ENCODE assay signal across 32 cellular contexts in the genomic region with DNA sequence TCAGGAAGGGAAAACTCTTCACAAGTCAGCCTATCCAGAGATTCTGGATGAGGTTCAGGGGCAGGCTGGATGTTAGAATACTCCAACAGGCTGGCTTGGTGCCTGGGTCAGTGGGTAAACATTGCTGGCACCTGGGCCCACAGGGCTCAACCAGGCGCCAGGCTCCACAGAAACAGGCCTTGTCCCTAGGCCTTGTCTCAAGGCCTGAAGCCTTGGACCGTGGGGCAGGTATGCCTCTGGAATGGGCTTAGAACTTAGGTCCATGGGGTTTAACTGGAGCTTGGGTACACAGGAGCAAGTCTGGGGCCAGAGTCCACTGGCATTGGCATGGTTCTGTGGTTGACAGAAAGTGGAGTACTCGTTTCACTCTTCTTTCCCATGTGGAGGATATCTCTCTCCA.
"Had no signal": no experiment of that assay in that cellular context is flagged by ENCODE, and none has a peak within 500 bp of the region (broad histone marks: within the 10 kb centered on the region; RNA-seq: fewer than 3 reads in every experiment).

No MANE protein-coding gene starts in this region.

- DNase-seq: activated CD4-positive, alpha-beta T cell treated with anti-CD3 and anti-CD28 coated beads, Interleukin-2, amount 10 ng/mL, durations not matched to agents 24 days and 14 days; activated CD4-positive, alpha-beta T cell treated with anti-CD3 and anti-CD28 coated beads, Interleukin-2, amount 50 U/mL, for 4 hours; activated CD8-positive, alpha-beta T cell treated with anti-CD3 and anti-CD28 coated beads, Interleukin-2, amount 10 ng/mL, durations not matched to agents 7 days and 5 days; activated gamma-delta T cell; activated naive CD4-positive, alpha-beta T cell treated with Interleukin-2 at 50 U/mL for 16 hours; activated naive CD8-positive, alpha-beta T cell treated with anti-CD3 and anti-CD28 coated beads, Interleukin-2, amount 10 ng/mL, durations not matched to agents 7 days and 5 days; activated T-cell treated with anti-CD3 and anti-CD28 coated beads, Interleukin-2, amount 50 U/mL, for 24 hours; adrenal gland; body of pancreas; Kasumi-1; KG1; MM.1S; MV-4-11; NCI-H1092; NCI-H1436 treated with DMSO at 0.1 percent for 48 hours; NCI-H1694 treated with DMSO at 0.1 percent for 48 hours; NCI-H2029; NCI-H345; NCI-H510A; NCI-H526; NCI-H774; SHP77; SJCRH30 had no signal

- H3K27me3 Mint-ChIP-seq: activated CD4-positive, alpha-beta T cell treated with anti-CD3 and anti-CD28 coated beads, Interleukin-2, amount 10 ng/mL, durations not matched to agents 24 days and 14 days; activated naive CD4-positive, alpha-beta T cell treated with anti-CD3 and anti-CD28 coated beads, Interleukin-2, amount 50 U/mL, for 24 hours; activated naive CD8-positive, alpha-beta T cell treated with anti-CD3 and anti-CD28 coated beads, Interleukin-2, amount 10 ng/mL, durations not matched to agents 7 days and 5 days; activated T-cell treated with anti-CD3 and anti-CD28 coated beads, Interleukin-2, amount 50 U/mL, for 24 hours had no signal

- H3K4me3 Mint-ChIP-seq: activated CD4-positive, alpha-beta T cell treated with anti-CD3 and anti-CD28 coated beads, Interleukin-2, amount 10 ng/mL, durations not matched to agents 24 days and 14 days; activated CD8-positive, alpha-beta T cell treated with anti-CD3 and anti-CD28 coated beads, Interleukin-2, amount 10 ng/mL, durations not matched to agents 7 days and 5 days; activated naive CD4-positive, alpha-beta T cell treated with anti-CD3 and anti-CD28 coated beads, Interleukin-2, amount 50 U/mL, for 24 hours; activated naive CD8-positive, alpha-beta T cell treated with anti-CD3 and anti-CD28 coated beads, Interleukin-2, amount 10 ng/mL, durations not matched to agents 7 days and 5 days; activated T-cell treated with anti-CD3 and anti-CD28 coated beads, Interleukin-2, amount 50 U/mL, for 24 hours; T-helper 1 cell treated with Interleukin-12 subunit alpha and Interleukin-12 subunit beta and Interleukin-4 antibody, amounts not matched to agents 30 μg/mL and 1 μg/mL, for 36 hours; T-helper 2 cell treated with Interferon-gamma antibody and Interleukin-4, amounts not matched to agents 5 μg/mL and 100 μg/mL, for 36 hours had no signal

- H3K4me3 ChIP-seq: adrenal gland, body of pancreas, breast epithelium, SJCRH30, SK-N-MC had no signal

- ATAC-seq: activated CD8-positive, alpha-beta T cell treated with anti-CD3 and anti-CD28 coated beads, Interleukin-2, amount 10 ng/mL, durations not matched to agents 7 days and 5 days; body of pancreas; Panc1 had no signal

- H3K36me3 Mint-ChIP-seq: activated naive CD4-positive, alpha-beta T cell treated with anti-CD3 and anti-CD28 coated beads, Interleukin-2, amount 50 U/mL, for 24 hours; activated naive CD8-positive, alpha-beta T cell treated with anti-CD3 and anti-CD28 coated beads, Interleukin-2, amount 10 ng/mL, durations not matched to agents 7 days and 5 days had no signal

- H3K9me3 Mint-ChIP-seq: activated CD4-positive, alpha-beta T cell treated with anti-CD3 and anti-CD28 coated beads, Interleukin-2, amount 10 ng/mL, durations not matched to agents 24 days and 14 days; activated naive CD4-positive, alpha-beta T cell treated with anti-CD3 and anti-CD28 coated beads, Interleukin-2, amount 50 U/mL, for 24 hours had no signal

- H3K27ac Mint-ChIP-seq: activated CD4-positive, alpha-beta T cell treated with anti-CD3 and anti-CD28 coated beads, Interleukin-2, amount 10 ng/mL, durations not matched to agents 24 days and 14 days; activated CD8-positive, alpha-beta T cell treated with anti-CD3 and anti-CD28 coated beads, Interleukin-2, amount 10 ng/mL, durations not matched to agents 7 days and 5 days; activated naive CD4-positive, alpha-beta T cell treated with anti-CD3 and anti-CD28 coated beads, Interleukin-2, amount 50 U/mL, for 24 hours; activated naive CD8-positive, alpha-beta T cell treated with anti-CD3 and anti-CD28 coated beads, Interleukin-2, amount 10 ng/mL, durations not matched to agents 7 days and 5 days; activated T-cell treated with anti-CD3 and anti-CD28 coated beads, Interleukin-2, amount 50 U/mL, for 24 hours; activated T-helper 2 cell treated with anti-CD3 and anti-CD28 coated beads, Interferon-gamma antibody, Interleukin-2, Interleukin-4, amounts not matched to agents 10 μg/mL and 5 μg/mL and 100 μg/mL, durations not matched to agents 14 hours and 24 hours and 36 hours; T-helper 1 cell treated with Interleukin-12 subunit alpha and Interleukin-12 subunit beta and Interleukin-4 antibody, amounts not matched to agents 30 μg/mL and 1 μg/mL, for 36 hours; T-helper 2 cell treated with Interferon-gamma antibody and Interleukin-4, amounts not matched to agents 5 μg/mL and 100 μg/mL, for 36 hours had no signal

- H3K9me3 ChIP-seq: adrenal gland, body of pancreas, SJCRH30 had no signal

- FAIRE-seq: astrocyte, TTC549 had no signal

- H3K4me1 ChIP-seq: adrenal gland, body of pancreas, breast epithelium, SJCRH30 had no signal

- H3K27ac ChIP-seq: adrenal gland, body of pancreas, breast epithelium, SJCRH30, SK-N-MC had no signal

- H3K27me3 ChIP-seq: adrenal gland, body of pancreas, breast epithelium, SJCRH30 had no signal

- H3K36me3 ChIP-seq: adrenal gland, breast epithelium, SJCRH30 had no signal

- H3K4me1 Mint-ChIP-seq: activated CD4-positive, alpha-beta T cell treated with anti-CD3 and anti-CD28 coated beads, Interleukin-2, amount 10 ng/mL, durations not matched to agents 24 days and 14 days; activated naive CD4-positive, alpha-beta T cell treated with anti-CD3 and anti-CD28 coated beads, Interleukin-2, amount 50 U/mL, for 24 hours; activated naive CD8-positive, alpha-beta T cell treated with anti-CD3 and anti-CD28 coated beads, Interleukin-2, amount 10 ng/mL, durations not matched to agents 7 days and 5 days had no signal
